1 cellular context compared by ENCODE assay signal in genomic region chr6:170150590-170150945, GRCh38.
TF ChIP-seq lines count a peak whose summit lies in the region.

No MANE protein-coding gene starts in this region.

TF ChIP-seq in H1, 55 proteins besides CTCF, POLR2A, EP300 and RAD21 (continued from another document):
- TF ChIP-seq TBP (IDR thresholded peaks at IDR 0.05; ENCODE audit: low read depth, low read length) (no peak), CBX8 (IDR thresholded peaks at IDR 0.05; ENCODE audit: borderline replicate concordance, low read depth, low read length) (no peak)
